In the genomic region with DNA sequence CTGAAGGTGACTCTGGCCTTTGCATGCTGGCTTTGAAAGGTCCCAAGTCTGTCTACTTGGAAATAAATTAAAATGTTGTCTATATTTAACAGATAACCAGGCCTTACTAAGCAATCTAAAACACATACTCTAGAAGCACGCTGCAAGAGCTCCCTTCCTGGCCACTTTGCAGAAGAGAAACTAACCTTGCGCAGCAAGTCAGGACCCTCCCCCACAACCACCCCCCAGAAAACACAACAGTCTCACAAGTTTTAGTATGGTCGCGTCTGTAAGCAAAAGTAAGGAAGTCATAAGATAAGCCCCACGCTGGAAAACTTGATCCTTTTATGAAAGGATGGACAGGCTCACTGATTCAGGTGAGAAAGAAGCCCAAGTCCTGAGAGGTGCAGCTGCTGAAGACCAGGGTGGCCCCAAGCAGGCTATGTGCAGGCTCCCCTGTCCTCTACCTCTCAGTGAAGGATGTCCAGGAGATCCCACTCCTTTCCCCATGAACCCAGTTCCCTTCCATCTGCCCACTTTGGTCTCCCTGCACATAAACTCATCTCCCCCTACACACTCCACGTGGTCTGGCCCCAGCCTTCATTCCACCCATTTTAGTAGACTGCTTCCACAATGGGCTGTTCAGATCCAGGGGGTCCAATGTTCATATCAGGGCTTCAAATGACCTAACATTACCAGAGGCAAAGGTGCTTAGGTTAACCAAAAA, we compare ENCODE assay signal across 17 cellular contexts. TPM values are rescaled to one million over a fixed set of nuclear protein-coding genes. Genes with fewer than 3 reads are reported as not detected.
DNase-seq lines count a peak whose midpoint lies in the region; ATAC-seq, FAIRE-seq and TF ChIP-seq lines count a peak whose summit lies in the region.
"Had no signal": no experiment of that assay in that cellular context is flagged by ENCODE, and none has a peak within 500 bp of the region (broad histone marks: within the 10 kb centered on the region; RNA-seq: fewer than 3 reads in every experiment).

No MANE protein-coding gene starts in this region.

- no peak for TF ChIP-seq RAD21 in K562 (CRISPR knock-in tag; conservative IDR thresholded peaks at IDR 0.05 in 1 of 2, IDR thresholded peaks at IDR 0.05 in 1 of 2)
- TF ChIP-seq RAD21 in HepG2 (CRISPR knock-in tag; IDR thresholded peaks at IDR 0.05), result no peak

- peak overlapping the region; percentile 50 for H3K18ac ChIP-seq in trophoblast cell (ENCODE audit: low read length)

- no peaks in the 10 kb centered on the region for H3K9me1 ChIP-seq in K562 (ENCODE audit: control insufficient read depth, insufficient read depth, low read length)

- H2BK5ac ChIP-seq in trophoblast cell (ENCODE audit: low read depth, low read length, poor library complexity), result no peak overlapping the region

- H2BK120ac ChIP-seq in trophoblast cell (ENCODE audit: insufficient read depth, low read length, poor library complexity), result no peak overlapping the region

- peak overlapping the region; percentile 32 for H3K27ac Mint-ChIP-seq in activated CD4-positive, alpha-beta T cell treated with anti-CD3 and anti-CD28 coated beads for 36 hours
- H3K27ac Mint-ChIP-seq: stimulated activated naive B cell treated with anti-CD40 and anti-IgM and Interleukin-4, amounts not matched to agents 10 μg/mL and 1 μg/mL and 100 μg/mL, for 72 hours had no signal

- H3K9me3 Mint-ChIP-seq in activated CD4-positive, alpha-beta T cell treated with anti-CD3 and anti-CD28 coated beads for 36 hours (ENCODE audit: low read depth), result peaks cover 6% of the 10 kb centered on the region
- H3K9me3 Mint-ChIP-seq: stimulated activated naive B cell treated with anti-CD40 and anti-IgM and Interleukin-4, amounts not matched to agents 10 μg/mL and 1 μg/mL and 100 μg/mL, for 72 hours had no signal

- H3K36me3 Mint-ChIP-seq in activated CD4-positive, alpha-beta T cell treated with anti-CD3 and anti-CD28 coated beads for 36 hours (ENCODE audit: low read depth), result peaks cover 6% of the 10 kb centered on the region
- H3K36me3 Mint-ChIP-seq: stimulated activated naive B cell treated with anti-CD40 and anti-IgM and Interleukin-4, amounts not matched to agents 10 μg/mL and 1 μg/mL and 100 μg/mL, for 72 hours had no signal

- no peak overlapping the region for H3K9ac ChIP-seq in K562 (ENCODE audit: insufficient read depth in 1 of 2, low read depth in 2 of 2, low read length in 2 of 2)
- no peak overlapping the region for H3K9ac ChIP-seq in trophoblast cell (ENCODE audit: low read length)
- no peak overlapping the region for H3K9ac ChIP-seq in MM.1S (ENCODE audit: low read length)
- H3K9ac ChIP-seq in HepG2 (ENCODE audit: insufficient read depth, low read depth, low read length), result no peak overlapping the region

- peak overlapping the region; percentile 83 for H2BK12ac ChIP-seq in trophoblast cell (ENCODE audit: low read length)

- H4K8ac ChIP-seq in trophoblast cell (ENCODE audit: low read depth, low read length), result no peak overlapping the region

- H3K9me3 ChIP-seq in K562 (replicated peaks; ENCODE audit: control insufficient read depth, insufficient read depth, low read depth, low read length) (no peaks in the 10 kb centered on the region), trophoblast cell (ENCODE audit: insufficient read depth, low read depth, low read length) (no peaks in the 10 kb centered on the region), MM.1S (replicated peaks; ENCODE audit: insufficient read depth, low read length) (no peaks in the 10 kb centered on the region), HepG2 (ENCODE audit: low read length) (no peaks in the 10 kb centered on the region)
- H3K9me3 ChIP-seq: neutrophil had no signal

- TF ChIP-seq POLR2A in K562 (conservative IDR thresholded peaks at IDR 0.05) (no peak), HepG2 (IDR thresholded peaks at IDR 0.05; ENCODE audit: insufficient read depth in 1 of 2, low read depth in 2 of 2, low read length in 2 of 2) (no peak)

- TF ChIP-seq EP300 in K562 (IDR thresholded peaks at IDR 0.05; ENCODE audit: low read length), result 0 out of 2 replicates have a peak, but pooled peaks have one; percentile 16
- TF ChIP-seq EP300 in HepG2 (IDR thresholded peaks at IDR 0.05; ENCODE audit: low read depth in 2 of 2, low read length in 2 of 2), result no peak
- no peak for TF ChIP-seq EP300 in HepG2 (CRISPR knock-in tag; IDR thresholded peaks at IDR 0.05; ENCODE audit: borderline replicate concordance)

- H3K79me2 ChIP-seq in K562 (ENCODE audit: control insufficient read depth, insufficient read depth, low read length) (no peaks in the 10 kb centered on the region), trophoblast cell (ENCODE audit: control insufficient read depth, insufficient read depth, low read length, poor library complexity) (peaks cover 2% of the 10 kb centered on the region), MM.1S (ENCODE audit: low read length) (peaks cover 8% of the 10 kb centered on the region; the same call in 1 of the 2 replicates), HepG2 (ENCODE audit: insufficient read depth, low read length) (no peaks in the 10 kb centered on the region)

- no peak overlapping the region for H3K27ac ChIP-seq in K562 (ENCODE audit: extremely low read depth, low read depth, low read length)
- no peak overlapping the region for H3K27ac ChIP-seq in trophoblast cell (ENCODE audit: low read depth, low read length)
- no peak overlapping the region for H3K27ac ChIP-seq in MM.1S (ENCODE audit: low read length)
- H3K27ac ChIP-seq in HepG2 (ENCODE audit: extremely low read length, insufficient read depth, low read length), result no peak overlapping the region
- H3K27ac ChIP-seq: neutrophil had no signal

- peaks cover 70% of the 10 kb centered on the region for H3K4me1 Mint-ChIP-seq in activated CD4-positive, alpha-beta T cell treated with anti-CD3 and anti-CD28 coated beads for 36 hours

- H3K9me2 ChIP-seq in MM.1S (replicated peaks; ENCODE audit: insufficient read depth, low read length), result no peaks in the 10 kb centered on the region

- H3F3A ChIP-seq in MM.1S (ENCODE audit: insufficient read depth, low read length), result peaks cover 23% of the 10 kb centered on the region

- in situ Hi-C loops in K562 (cut with MboI) (no loop called here), HepG2 (cut with HindIII; ENCODE audit: extremely low pct_ligation_motif_present, low pct_unique_long_range_greater_than_20kb) (no loop called here)

- H4K12ac ChIP-seq in trophoblast cell (ENCODE audit: low read depth, low read length), result no peak overlapping the region

- no peak overlapping the region for H3K23ac ChIP-seq in trophoblast cell (ENCODE audit: low read length)

- H3K4me1 ChIP-seq in K562 (replicated peaks in 1 of 2; ENCODE audit: control insufficient read depth in 2 of 2, insufficient read depth in 2 of 2, low read length in 2 of 2) (peaks cover 8 to 34% of the 10 kb centered on the region in 2 experiments), trophoblast cell (ENCODE audit: control insufficient read depth in 1 of 2, insufficient read depth in 2 of 2, low read length in 2 of 2) (peaks cover 21 to 22% of the 10 kb centered on the region in 2 experiments), MM.1S (ENCODE audit: low read length) (peaks cover 38% of the 10 kb centered on the region), HepG2 (ENCODE audit: insufficient read depth, low read length) (no peaks in the 10 kb centered on the region; the same call in 1 of the 2 replicates)

- WGBS in K562 (ENCODE audit: insufficient coverage, low coverage, missing lambda C conversion rate), result 21% methylated on average over 6 of the region's 6 CpGs
- no CpG with 5 or more reads among the region's 6 CpGs for WGBS in trophoblast cell (ENCODE audit: extremely low coverage, insufficient coverage, insufficient read length)
- WGBS in HepG2 (ENCODE audit: low lambda C conversion rate), result 44% methylated on average over 6 of the region's 6 CpGs

- no peak overlapping the region for H3K4ac ChIP-seq in trophoblast cell (ENCODE audit: low read depth, low read length)

- no peaks in the 10 kb centered on the region for H3K27me3 ChIP-seq in K562 (ENCODE audit: control insufficient read depth in 2 of 2, insufficient read depth in 2 of 2, low read length in 2 of 2)
- no peaks in the 10 kb centered on the region for H3K27me3 ChIP-seq in trophoblast cell (ENCODE audit: insufficient read depth, low read length)
- H3K27me3 ChIP-seq in MM.1S (replicated peaks; ENCODE audit: insufficient read depth, low read length), result no peaks in the 10 kb centered on the region
- no peaks in the 10 kb centered on the region; a peak in 1 of 5 replicates for H3K27me3 ChIP-seq in HepG2 (ENCODE audit: control insufficient read depth in 1 of 2, insufficient read depth in 2 of 2, low read length in 2 of 2)
- H3K27me3 ChIP-seq: neutrophil had no signal

- H3K14ac ChIP-seq in trophoblast cell (ENCODE audit: low read length), result no peak overlapping the region

- no peaks in the 10 kb centered on the region for H4K20me1 ChIP-seq in K562 (replicated peaks; ENCODE audit: control insufficient read depth, insufficient read depth, low read length)
- no peaks in the 10 kb centered on the region for H4K20me1 ChIP-seq in MM.1S (ENCODE audit: insufficient read depth, low read length)
- no peaks in the 10 kb centered on the region for H4K20me1 ChIP-seq in HepG2 (ENCODE audit: insufficient read depth, low read length)

- POLR2A ChIA-PET in activated CD4-positive, alpha-beta T cell treated with anti-CD3 and anti-CD28 coated beads for 36 hours (lab: Charles Lee), result no interaction called here
- POLR2A ChIA-PET in K562 (lab: Yijun Ruan, JAX) (interaction anchor here (0.6 to 1.5 kb wide), 5 partner anchors 8 to 285 kb away, joined by 3 to 5 read pairs (median 3); no protein-coding TSS in a partner anchor), HepG2 (lab: Yijun Ruan, JAX) (no interaction called here)

- no peak for TF ChIP-seq CTCF in K562 (IDR thresholded peaks at IDR 0.05 in 2 of 3, conservative IDR thresholded peaks at IDR 0.05 in 1 of 3; ENCODE audit: insufficient read depth in 2 of 3, low read depth in 1 of 3, low read length in 3 of 3)
- TF ChIP-seq CTCF in MM.1S (IDR thresholded peaks at IDR 0.05; ENCODE audit: low read length), result no peak
- TF ChIP-seq CTCF in HepG2 (CRISPR knock-in tag; IDR thresholded peaks at IDR 0.05), result no peak

- intact Hi-C loops in activated CD4-positive, alpha-beta T cell treated with anti-CD3 and anti-CD28 coated beads for 36 hours (cut with DNase I, micrococcal nuclease), result loop anchor here (10.0 kb wide), 3 partner anchors 230 to 380 kb away; no protein-coding TSS in a partner anchor
- intact Hi-C loops in K562 (cut with micrococcal nuclease), result no loop called here
- intact Hi-C loops in HepG2 (cut with micrococcal nuclease; ENCODE audit: unreplicated experiment), result no loop called here

- H4K91ac ChIP-seq in trophoblast cell (ENCODE audit: low read depth, low read length), result peak overlapping the region; percentile 13

- ATAC-seq in activated CD4-positive, alpha-beta T cell treated with anti-CD3 and anti-CD28 coated beads for 36 hours, result no peak
- ATAC-seq in K562, result peak; percentile 10; the same call in 1 of the 3 replicates
- no peak for ATAC-seq in HepG2
- ATAC-seq: stimulated activated naive B cell treated with anti-CD40 and anti-IgM and Interleukin-4, amounts not matched to agents 10 μg/mL and 1 μg/mL and 100 μg/mL, for 72 hours had no signal

- FAIRE-seq in K562 (lab: Jason Lieb, UNC) (no peak), HepG2 (lab: Jason Lieb, UNC) (no peak)

- DNase-seq in activated CD4-positive, alpha-beta T cell treated with anti-CD3 and anti-CD28 coated beads for 36 hours, result no peak
- no peak for DNase-seq in activated CD4-positive, alpha-beta T cell treated with anti-CD3 and anti-CD28 coated beads, Interleukin-2, amount 50 U/mL, for 48 hours
- peak; percentile 65 for DNase-seq in MV-4-11 (lab: John Stamatoyannopoulos, UW)
- no peak for DNase-seq in K562 (ENCODE audit: extremely low read depth in 1 of 4, low spot score in 3 of 4)
- DNase-seq in trophoblast cell, result no peak
- no peak for DNase-seq in MM.1S
- no peak for DNase-seq in HepG2 (ENCODE audit: low spot score)
- DNase-seq in NCI-H82 treated with DMSO at 0.1 percent for 48 hours (lab: John Stamatoyannopoulos, UW; ENCODE audit: unreplicated experiment), result no peak
- DNase-seq: activated CD4-positive, alpha-beta T cell treated with anti-CD3 and anti-CD28 coated beads, Interleukin-2, amount 50 U/mL, for 4 hours; activated naive CD4-positive, alpha-beta T cell; COR-L47; effector CD8-positive, alpha-beta T cell; mammary epithelial cell; NCI-H1694; NCI-H524 treated with DMSO at 0.1 percent for 48 hours; stimulated activated naive B cell treated with anti-CD40 and anti-IgM and Interleukin-4, amounts not matched to agents 10 μg/mL and 1 μg/mL and 100 μg/mL, for 72 hours had no signal

- no peak overlapping the region for H2AK5ac ChIP-seq in trophoblast cell (ENCODE audit: low read length)

- peaks cover 15% of the 10 kb centered on the region for H3K79me1 ChIP-seq in trophoblast cell (ENCODE audit: low read length)

- H3K36me3 ChIP-seq in K562 (ENCODE audit: control insufficient read depth, insufficient read depth, low read length), result no peaks in the 10 kb centered on the region
- H3K36me3 ChIP-seq in trophoblast cell (ENCODE audit: control insufficient read depth in 1 of 2, insufficient read depth in 2 of 2, low read length in 2 of 2), result no peaks in the 10 kb centered on the region
- H3K36me3 ChIP-seq in MM.1S (replicated peaks; ENCODE audit: insufficient read depth, low read length), result no peaks in the 10 kb centered on the region
- no peaks in the 10 kb centered on the region for H3K36me3 ChIP-seq in HepG2 (replicated peaks in 1 of 2; ENCODE audit: control insufficient read depth in 1 of 2, insufficient read depth in 2 of 2, low read length in 2 of 2)
- H3K36me3 ChIP-seq: neutrophil had no signal

- H3K4me3 Mint-ChIP-seq in activated CD4-positive, alpha-beta T cell treated with anti-CD3 and anti-CD28 coated beads for 36 hours, result no peak overlapping the region
- H3K4me3 Mint-ChIP-seq: stimulated activated naive B cell treated with anti-CD40 and anti-IgM and Interleukin-4, amounts not matched to agents 10 μg/mL and 1 μg/mL and 100 μg/mL, for 72 hours had no signal

- BruUV-seq in K562 (replicated peaks; lab: Mats Ljungman, UMichigan) (no TSS peak), HepG2 (replicated peaks; lab: Mats Ljungman, UMichigan) (no TSS peak)

- H3K4me2 ChIP-seq in K562 (ENCODE audit: insufficient read depth, low read length) (no peak overlapping the region), trophoblast cell (ENCODE audit: low read length) (no peak overlapping the region), MM.1S (ENCODE audit: low read depth, low read length) (no peak overlapping the region), HepG2 (ENCODE audit: low read depth, low read length) (no peak overlapping the region)

- H3K27me3 Mint-ChIP-seq in activated CD4-positive, alpha-beta T cell treated with anti-CD3 and anti-CD28 coated beads for 36 hours, result no peaks in the 10 kb centered on the region
- H3K27me3 Mint-ChIP-seq: stimulated activated naive B cell treated with anti-CD40 and anti-IgM and Interleukin-4, amounts not matched to agents 10 μg/mL and 1 μg/mL and 100 μg/mL, for 72 hours had no signal

- H2AFZ ChIP-seq in K562 (ENCODE audit: low read depth, low read length) (peak overlapping the region; percentile 75), trophoblast cell (ENCODE audit: insufficient read depth, low read length, poor library complexity) (no peak overlapping the region), MM.1S (ENCODE audit: low read length) (no peak overlapping the region), HepG2 (ENCODE audit: low read length) (no peak overlapping the region)

- H3K4me3 ChIP-seq in K562 (no peak overlapping the region), trophoblast cell (ENCODE audit: low read depth, low read length) (no peak overlapping the region), MM.1S (ENCODE audit: low read length) (no peak overlapping the region), HepG2 (replicated peaks in 1 of 3; ENCODE audit: insufficient read depth in 1 of 3, low read depth in 2 of 3, low read length in 3 of 3) (no peak overlapping the region)

- CTCF ChIA-PET in activated CD4-positive, alpha-beta T cell treated with anti-CD3 and anti-CD28 coated beads for 36 hours (lab: Charles Lee), result interaction anchor here (0.6 to 0.9 kb wide), 2 partner anchors 20 to 1575 kb away, joined by 3 to 4 read pairs; no protein-coding TSS in a partner anchor
- CTCF ChIA-PET in K562 (lab: Yijun Ruan, JAX; ENCODE audit: low intra/inter-chr PET ratio), result no interaction called here
- CTCF ChIA-PET in HepG2 (lab: Yijun Ruan, JAX; ENCODE audit: low intra/inter-chr PET ratio, low total read pairs), result no interaction called here

RNA-seq across cellular contexts. Expression of a gene that starts 23.8 kb away (rescaled TPM):
- 10 to 100 TPM; 29.4 to 39.6 TPM for total RNA-seq in activated CD4-positive, alpha-beta T cell treated with anti-CD3 and anti-CD28 coated beads for 36 hours
- total RNA-seq in K562 (2011; cell fraction: chromatin; rRNA removed; ENCODE audit: low replicate concordance), result 1.9 and 2.5 TPM in 2 replicates
- total RNA-seq in K562 (2011; cell fraction: nucleolus; rRNA removed), result 0.83 and 2.0 TPM in 2 replicates
- 1.5 and 2.0 TPM in 2 replicates for total RNA-seq in K562 (2011; cell fraction: nucleoplasm; rRNA removed)
- total RNA-seq in K562 (2014; rRNA removed) (0.09 and 0.16 TPM in 2 replicates), K562 (2014; rRNA removed; fragmentation: Illumina TruSeq; extraction: Trizol) (0.26 and 0.33 TPM in 2 replicates), K562 (2015; rRNA removed; fragmentation: Illumina TruSeq; extraction: Trizol) (0.11 and 0.23 TPM in 2 replicates), K562 (2021) (0.58 and 0.63 TPM in 2 replicates), HepG2 (2016; rRNA removed; fragmentation: Illumina TruSeq; extraction: Trizol) (not detected in 2 replicates)
- polyA plus RNA-seq in K562 (2011; rRNA removed) (0.23 and 0.35 TPM in 2 replicates), K562 (2014; fragmentation: Illumina TruSeq; extraction: Trizol) (0.53 and 0.55 TPM in 2 replicates), K562 (2014; fragmentation: Nextera tagmentation; extraction: Ambion mirVana) (under 1 TPM in 1 of 2 experiments, not detected in 1; 0.11 TPM), K562 (2014; rRNA removed) (0.15 and 0.49 TPM in 2 replicates), HepG2 (2011; rRNA removed) (0.01 and 0.05 TPM in 2 replicates)
- 0.28 and 0.54 TPM in 2 replicates for polyA plus RNA-seq in K562 (2011; cell fraction: cytosol; rRNA removed)
- 0.38 and 0.65 TPM in 2 replicates for polyA plus RNA-seq in K562 (2011; cell fraction: nucleus; rRNA removed)
- 0.43 and 0.93 TPM in 2 replicates for polyA plus RNA-seq in K562 (2012)
- 0.45 and 0.74 TPM in 2 replicates for polyA minus RNA-seq in K562 (2011; rRNA and poly(A)+ RNA removed)
- polyA minus RNA-seq in K562 (2011; cell fraction: cytosol; rRNA and poly(A)+ RNA removed), result 0.55 TPM in 1 of 2 replicates, not detected in the other
- 0.11 and 0.40 TPM in 2 replicates for polyA minus RNA-seq in K562 (2011; cell fraction: nucleus; rRNA and poly(A)+ RNA removed)
- polyA plus RNA-seq in trophoblast cell (2013), result 1.6 and 1.8 TPM in 2 replicates
- 0.18 TPM in 1 of 2 replicates, not detected in the other for total RNA-seq in HepG2 (2016; cell fraction: cytosol; rRNA removed; fragmentation: Illumina TruSeq; extraction: Trizol; ENCODE audit: low read depth)
- not detected in 2 replicates for total RNA-seq in HepG2 (2016; cell fraction: insoluble cytoplasmic fraction; rRNA removed; fragmentation: Illumina TruSeq; extraction: Trizol)
- not detected in 2 replicates for total RNA-seq in HepG2 (2016; cell fraction: membrane; rRNA removed; fragmentation: Illumina TruSeq; extraction: Trizol)
- total RNA-seq in HepG2 (2016; cell fraction: nucleus; rRNA removed; fragmentation: Illumina TruSeq; extraction: Trizol), result not detected in 2 replicates
- 0.01 and 0.03 TPM in 2 replicates for polyA plus RNA-seq in HepG2 (2011; cell fraction: cytosol; rRNA removed)
- polyA plus RNA-seq in HepG2 (2011; cell fraction: nucleus; rRNA removed), result not detected in 2 replicates
- 0.01 TPM in 1 of 2 replicates, not detected in the other for polyA plus RNA-seq in HepG2 (2012)
- polyA plus RNA-seq in HepG2 (2016; cell fraction: cytosol; fragmentation: Illumina TruSeq; extraction: Trizol; ENCODE audit: low read depth), result 0.11 and 0.15 TPM in 2 replicates
- not detected in 2 replicates for polyA plus RNA-seq in HepG2 (2016; cell fraction: insoluble cytoplasmic fraction; fragmentation: Illumina TruSeq; extraction: Trizol; ENCODE audit: low read depth)
- 0.17 and 0.19 TPM in 2 replicates for polyA plus RNA-seq in HepG2 (2016; cell fraction: membrane; fragmentation: Illumina TruSeq; extraction: Trizol; ENCODE audit: low read depth)
- polyA plus RNA-seq in HepG2 (2016; cell fraction: nucleus; fragmentation: Illumina TruSeq; extraction: Trizol; ENCODE audit: insufficient read depth, low read depth), result not detected in 2 replicates
- polyA minus RNA-seq in HepG2 (2011; rRNA and poly(A)+ RNA removed; ENCODE audit: low replicate concordance), result 0.70 TPM in 1 of 2 replicates, not detected in the other
- 0.49 TPM in 1 of 2 replicates, not detected in the other for polyA minus RNA-seq in HepG2 (2011; cell fraction: cytosol; rRNA and poly(A)+ RNA removed)
- polyA minus RNA-seq in HepG2 (2011; cell fraction: nucleus; rRNA and poly(A)+ RNA removed), result not detected in 2 replicates

Comparison
In these comparisons a context has a peak if more than half of its experiments do, and no peak if none do; other contexts are left out.
1. RNA of a gene that starts 23.8 kb away (total RNA-seq): 29.4 to 39.6 TPM in activated CD4-positive, alpha-beta T cell treated with anti-CD3 and anti-CD28 coated beads for 36 hours; 0.09 to 2.5 TPM in K562 and 0.18 TPM in HepG2; every median in the first group is over 4 times any median in the second.
2. intact Hi-C loops: an anchor here in activated CD4-positive, alpha-beta T cell treated with anti-CD3 and anti-CD28 coated beads for 36 hours (10.0 kb wide); none called in K562 and HepG2.